9 cellular contexts compared by ENCODE assay signal in genomic region chr1:225882699-225883615, GRCh38. TPM values are rescaled to one million over a fixed set of nuclear protein-coding genes. Genes with fewer than 3 reads are reported as not detected.
DNase-seq lines count a peak whose midpoint lies in the region; ATAC-seq, FAIRE-seq and TF ChIP-seq lines count a peak whose summit lies in the region.
"Had no signal": no experiment of that assay in that cellular context is flagged by ENCODE, and none has a peak within 500 bp of the region (broad histone marks: within the 10 kb centered on the region; RNA-seq: fewer than 3 reads in every experiment).

No MANE protein-coding gene starts in this region.

- H3K4me3 Mint-ChIP-seq in naive B cell = peak overlapping the region; percentile 90 to 97 (median 95)

- DNase-seq in GM04503 (ENCODE audit: low read depth) (peak; percentile 11), H54 (ENCODE audit: insufficient read length, low spot score) (peak; percentile 70), fibroblast of gingiva (ENCODE audit: low read depth) (peak; percentile 36), naive B cell (no peak), upper lobe of left lung (peak; percentile 62 to 92), NCI-H2029 treated with DMSO at 0.1 percent for 48 hours (lab: John Stamatoyannopoulos, UW) (no peak)
- peak; percentile 75 for DNase-seq in activated CD8-positive, alpha-beta memory T cell treated with anti-CD3 and anti-CD28 coated beads for 24 hours

- 35 to 39% methylated on average over 11 to 13 of the region's 61 CpGs for WGBS in upper lobe of left lung, 2 donors

- H3K27me3 Mint-ChIP-seq in naive B cell = peaks cover 0 to 5% (median 0%) of the 10 kb centered on the region in 3 donors

- H3K4me3 ChIP-seq in KMS-11 (IDR thresholded peaks at IDR 0.05; ENCODE audit: insufficient read depth, low read depth, low read length) (no peak overlapping the region), upper lobe of left lung (peak overlapping the region; percentile 59 to 92 (median 77))

- TF ChIP-seq EP300 in upper lobe of left lung (IDR thresholded peaks at IDR 0.05) = no peak

- no peaks in the 10 kb centered on the region for H3K9me3 ChIP-seq in upper lobe of left lung

- H3K9ac ChIP-seq in KMS-11 = peak overlapping the region; percentile 77

- peaks cover 53% of the 10 kb centered on the region for H3K4me1 ChIP-seq in KMS-11 (ENCODE audit: low read depth, poor library complexity, severe bottlenecking)
- peaks cover 38 to 44% (median 42%) of the 10 kb centered on the region in 4 donors for H3K4me1 ChIP-seq in upper lobe of left lung

- no peak for FAIRE-seq in H54 (lab: Jason Lieb, UNC)
- FAIRE-seq: colon had no signal

- H4K20me1 ChIP-seq in KMS-11 (ENCODE audit: insufficient read depth) = no peaks in the 10 kb centered on the region

- peak overlapping the region; percentile 24 to 93 (median 88) for H3K27ac Mint-ChIP-seq in naive B cell

- TF ChIP-seq CTCF in KMS-11 (conservative IDR thresholded peaks at IDR 0.05; ENCODE audit: low read depth, low read length) (no peak), upper lobe of left lung (IDR thresholded peaks at IDR 0.05) (peak in 1 of 6 experiments; percentile 12)

- no peaks in the 10 kb centered on the region for H3K9me3 Mint-ChIP-seq in naive B cell

- H3K36me3 ChIP-seq in KMS-11 (ENCODE audit: insufficient read depth) (no peaks in the 10 kb centered on the region), upper lobe of left lung (no peaks in the 10 kb centered on the region)

- ATAC-seq in naive B cell (ENCODE audit: low read depth in 2 of 2) (peak; percentile 40 to 44), upper lobe of left lung (ENCODE audit: low FRiP score in 2 of 2) (peak; percentile 26 to 63)

- peak overlapping the region; percentile 98 for H2AFZ ChIP-seq in KMS-11 (ENCODE audit: low read depth)

- no peaks in the 10 kb centered on the region for H3K27me3 ChIP-seq in KMS-11 (ENCODE audit: insufficient read depth, low read depth)
- no peaks in the 10 kb centered on the region for H3K27me3 ChIP-seq in upper lobe of left lung

- H3K4me1 Mint-ChIP-seq in naive B cell = peaks cover 40 to 47% (median 46%) of the 10 kb centered on the region in 3 donors

- 0 out of 2 replicates have a peak, but pooled peaks have one; percentile 15 for TF ChIP-seq POLR2A in H54 (IDR thresholded peaks at IDR 0.05; ENCODE audit: low read depth, low read length)
- no peak for TF ChIP-seq POLR2A in upper lobe of left lung (IDR thresholded peaks at IDR 0.05)

- peak overlapping the region; percentile 90 for H3K4me2 ChIP-seq in KMS-11

- no peaks in the 10 kb centered on the region for H3K36me3 Mint-ChIP-seq in naive B cell

- peaks cover 29% of the 10 kb centered on the region; the same call in 1 of the 2 replicates for H3K79me2 ChIP-seq in KMS-11 (ENCODE audit: insufficient read depth, low read depth)

- H3K27ac ChIP-seq in KMS-11 (peak overlapping the region; percentile 82), upper lobe of left lung (peak overlapping the region; percentile 89 to 94 (median 91))

RNA-seq across cellular contexts. Expression of gene TMEM63A, which starts 0.8 kb away (rescaled TPM):
- polyA plus RNA-seq in naive B cell (ENCODE audit: low read depth in 6 of 6) = 10 to 100 TPM; 10.6 to 38.5 (median 20.0) TPM
- 100 to 1,000 TPM in 4 of 6 donors, 10 to 100 TPM in 2; 57.9 to 244 (median 105) TPM for total RNA-seq in upper lobe of left lung

RNA-seq across cellular contexts. Expression of gene LEFTY1, which starts 6.0 kb away (rescaled TPM):
- not detected for polyA plus RNA-seq in naive B cell (ENCODE audit: low read depth in 6 of 6)
- total RNA-seq in upper lobe of left lung = under 1 TPM in 2 of 6 donors, not detected in 4; 0.47 to 0.69 TPM

RNA-seq across cellular contexts. Expression of gene PYCR2, which starts 41.1 kb away (rescaled TPM):
- polyA plus RNA-seq in naive B cell (ENCODE audit: low read depth in 6 of 6) = 10 to 100 TPM; 57.5 to 96.5 (median 68.7) TPM
- 100 to 1,000 TPM in 1 of 6 donors, 10 to 100 TPM in 5; 49.4 to 115 (median 69.6) TPM for total RNA-seq in upper lobe of left lung

RNA-seq across cellular contexts. Expression of gene LEFTY2, which starts 58.1 kb away (rescaled TPM):
- not detected for polyA plus RNA-seq in naive B cell (ENCODE audit: low read depth in 6 of 6)
- 1 to 10 TPM in 1 of 6 donors, under 1 TPM in 3, not detected in 2; 0.44 to 2.9 (median 0.76) TPM for total RNA-seq in upper lobe of left lung

Comparison
In these comparisons a context has a peak if more than half of its experiments do, and no peak if none do; other contexts are left out.
1. DNase-seq: peak in GM04503 (single experiment), H54 (single experiment), activated CD8-positive, alpha-beta memory T cell treated with anti-CD3 and anti-CD28 coated beads for 24 hours (single experiment), fibroblast of gingiva (single experiment) and upper lobe of left lung (2 of 2); none in naive B cell (single experiment) and NCI-H2029 treated with DMSO at 0.1 percent for 48 hours (single experiment).